In the genomic region with DNA sequence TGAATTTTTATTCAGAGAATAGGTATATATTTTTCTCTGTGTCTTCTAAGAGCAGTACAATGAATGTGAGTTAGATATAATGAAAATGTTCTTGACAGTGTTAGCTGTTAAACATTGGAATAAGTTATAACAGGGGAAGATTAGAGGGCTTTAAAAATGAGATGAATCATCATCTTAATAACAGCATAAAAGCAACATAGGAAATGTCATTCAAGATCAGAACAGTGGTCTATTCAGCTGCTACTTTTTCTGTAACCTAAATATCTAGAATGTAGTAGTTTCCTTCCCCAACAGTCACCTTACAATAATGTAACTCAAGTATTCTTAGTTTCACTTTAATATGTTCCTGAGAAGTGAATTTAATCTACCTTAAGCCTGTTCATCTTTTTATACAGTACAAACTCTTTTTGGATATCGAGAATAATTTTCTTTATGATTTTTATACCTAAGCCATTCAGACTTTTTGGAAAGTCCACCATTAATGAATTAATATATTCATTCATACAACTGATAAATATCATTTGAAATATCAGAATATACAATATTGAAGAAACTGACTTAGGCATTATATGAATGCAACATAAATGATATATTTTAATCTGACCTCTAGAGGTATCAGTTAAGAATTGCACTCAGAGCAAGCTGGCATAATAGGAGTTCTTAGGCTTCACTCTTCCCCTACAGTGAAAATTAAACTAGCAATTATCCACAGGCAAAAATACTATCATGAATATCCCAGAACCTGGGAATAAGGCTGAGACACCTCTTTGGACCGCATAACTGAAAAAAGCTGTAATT, we compare ENCODE assay signal across 8 cellular contexts.
A peak's percentile ranks its signal among the peaks of the same experiment; 100 is the strongest.
DNase-seq lines count a peak whose midpoint lies in the region; ATAC-seq and TF ChIP-seq lines count a peak whose summit lies in the region.

No MANE protein-coding gene starts in this region.

- H3K36me3 ChIP-seq in MM.1S (replicated peaks; ENCODE audit: insufficient read depth, low read length) = no peaks in the 10 kb centered on the region
- no peaks in the 10 kb centered on the region for H3K36me3 ChIP-seq in osteoblast (ENCODE audit: insufficient read depth, low read length)

- H3K27ac ChIP-seq in MM.1S (ENCODE audit: low read length) = no peak overlapping the region
- no peak overlapping the region for H3K27ac ChIP-seq in dorsolateral prefrontal cortex
- no peak overlapping the region for H3K27ac ChIP-seq in osteoblast (ENCODE audit: low read depth, low read length)

- no peaks in the 10 kb centered on the region for H3F3A ChIP-seq in MM.1S (ENCODE audit: insufficient read depth, low read length)

- no peak for ATAC-seq in GM19455 (IDR thresholded peaks at IDR 0.05; ENCODE audit: unreplicated experiment)

- intact Hi-C loops in dorsolateral prefrontal cortex (cut with DNase I) = no loop called here

- no peaks in the 10 kb centered on the region for H3K79me2 ChIP-seq in MM.1S (ENCODE audit: low read length)
- H3K79me2 ChIP-seq in osteoblast (ENCODE audit: insufficient read depth, low read length) = no peaks in the 10 kb centered on the region

- DNase-seq in ELR (ENCODE audit: low read depth) (peak; percentile 22), MM.1S (peak; percentile 21), dorsolateral prefrontal cortex (no peak), osteoblast (ENCODE audit: insufficient read length, low spot score, missing footprints) (peak; percentile 47), NCI-H1092 (lab: John Stamatoyannopoulos, UW) (no peak), A172 (ENCODE audit: low spot score) (no peak)
- no peak for DNase-seq in activated naive CD4-positive, alpha-beta T cell treated with Interleukin-2 at 50 U/mL for 16 hours

- no peak overlapping the region for H3K9ac ChIP-seq in MM.1S (ENCODE audit: low read length)

- H2AFZ ChIP-seq in MM.1S (ENCODE audit: low read length) (no peak overlapping the region), osteoblast (ENCODE audit: low read length) (no peak overlapping the region)

- H3K4me2 ChIP-seq in MM.1S (ENCODE audit: low read depth, low read length) (no peak overlapping the region), osteoblast (ENCODE audit: insufficient read depth, low read length) (no peak overlapping the region)

- TF ChIP-seq CTCF in MM.1S (IDR thresholded peaks at IDR 0.05; ENCODE audit: low read length) (peak; percentile 32), dorsolateral prefrontal cortex (IDR thresholded peaks at IDR 0.05 in 54 of 56, conservative IDR thresholded peaks at IDR 0.05 in 2 of 56; ENCODE audit: low read depth in 1 of 56, partially characterized antibody in 56 of 56) (peak in 53 of 56 donors; percentile 14 to 69 (median 44)), osteoblast (IDR thresholded peaks at IDR 0.05; ENCODE audit: extremely low read depth, low read depth, low read length) (peak; percentile 55)

- no peaks in the 10 kb centered on the region for H3K9me2 ChIP-seq in MM.1S (replicated peaks; ENCODE audit: insufficient read depth, low read length)

- no peaks in the 10 kb centered on the region for H3K27me3 ChIP-seq in MM.1S (replicated peaks; ENCODE audit: insufficient read depth, low read length)
- no peaks in the 10 kb centered on the region for H3K27me3 ChIP-seq in dorsolateral prefrontal cortex
- no peaks in the 10 kb centered on the region for H3K27me3 ChIP-seq in osteoblast (ENCODE audit: insufficient read depth, low read length)

- H3K4me1 ChIP-seq in MM.1S (ENCODE audit: low read length) (peaks cover 6% of the 10 kb centered on the region), osteoblast (ENCODE audit: insufficient read depth, low read length) (peaks cover 4% of the 10 kb centered on the region)

- H3K9me3 ChIP-seq in MM.1S (replicated peaks; ENCODE audit: insufficient read depth, low read length) (no peaks in the 10 kb centered on the region), osteoblast (ENCODE audit: low read depth, low read length) (no peaks in the 10 kb centered on the region)

- no peaks in the 10 kb centered on the region for H4K20me1 ChIP-seq in MM.1S (ENCODE audit: insufficient read depth, low read length)
- H4K20me1 ChIP-seq in osteoblast (ENCODE audit: insufficient read depth, low read length) = no peaks in the 10 kb centered on the region

- H3K4me3 ChIP-seq in MM.1S (ENCODE audit: low read length) (no peak overlapping the region), dorsolateral prefrontal cortex (no peak overlapping the region), osteoblast (ENCODE audit: insufficient read depth, low read length) (no peak overlapping the region)

Comparison
In these comparisons a context has a peak if more than half of its experiments do, and no peak if none do; other contexts are left out.
1. DNase-seq: peak in ELR (single experiment), MM.1S (single experiment) and osteoblast (single experiment); none in dorsolateral prefrontal cortex (0 of 10), NCI-H1092 (single experiment), activated naive CD4-positive, alpha-beta T cell treated with Interleukin-2 at 50 U/mL for 16 hours (single experiment) and A172 (single experiment).
2. Peak in every context shown above with its lines, with median percentiles within 50 percentile points of each other: CTCF ChIP-seq.